22 cellular contexts compared by ENCODE assay signal in the genomic region with DNA sequence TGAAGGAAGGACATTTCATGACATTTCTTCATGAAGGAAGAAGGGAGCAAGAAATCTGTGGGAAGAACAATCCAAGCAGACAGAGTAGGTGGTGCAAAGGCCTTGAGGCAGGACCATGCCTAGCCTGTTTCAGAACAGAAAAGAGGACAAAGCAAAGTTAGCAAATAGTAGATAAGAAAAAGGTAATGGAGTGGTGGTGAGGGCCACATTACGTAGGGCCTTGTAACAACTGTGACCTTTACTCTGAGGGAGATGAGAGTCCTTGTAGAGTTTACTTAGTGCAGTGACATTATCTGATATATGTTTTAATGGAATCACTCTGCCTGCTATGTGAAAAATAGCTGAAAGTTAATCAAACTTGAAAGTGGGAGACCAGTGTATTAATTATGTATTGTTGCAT.
"Had no signal": no experiment of that assay in that cellular context is flagged by ENCODE, and none has a peak within 500 bp of the region (broad histone marks: within the 10 kb centered on the region; RNA-seq: fewer than 3 reads in every experiment).

No MANE protein-coding gene starts in this region.

- H2AFZ ChIP-seq: neural progenitor cell, parathyroid adenoma had no signal

- H3K9me3 ChIP-seq: ovary, psoas muscle, stomach, thoracic aorta, thyroid gland, tibial nerve, upper lobe of left lung, vagina had no signal

- FAIRE-seq: urothelium cell line had no signal

- H3K27ac ChIP-seq: neural progenitor cell, ovary, parathyroid adenoma, psoas muscle, skin epidermis, stomach, thoracic aorta, thyroid gland, tibial nerve, upper lobe of left lung, vagina had no signal

- H3K36me3 ChIP-seq: neural progenitor cell, ovary, stomach, thoracic aorta, thyroid gland, tibial nerve, upper lobe of left lung, vagina had no signal

- H3K79me2 ChIP-seq: parathyroid adenoma had no signal

- H3K4me3 ChIP-seq: neural progenitor cell, ovary, psoas muscle, skin epidermis, stomach, thoracic aorta, thyroid gland, tibial nerve, upper lobe of left lung, vagina had no signal

- H3K4me2 ChIP-seq: neural progenitor cell had no signal

- H3K27me3 ChIP-seq: neural progenitor cell, ovary, stomach, thyroid gland, tibial nerve, upper lobe of left lung, vagina had no signal

- DNase-seq: natural killer cell; occipital lobe; ovary; posterior cingulate gyrus; psoas muscle; right cardiac atrium; stimulated activated CD4-positive, alpha-beta T cell treated with anti-CD3 and anti-CD28 coated beads, Interleukin-15, amount 100 ng/mL, for 24 hours; stimulated activated CD4-positive, alpha-beta T cell treated with anti-CD3 and anti-CD28 coated beads, Interleukin-2, amount 100 ng/mL, for 24 hours; stimulated activated CD4-positive, alpha-beta T cell treated with anti-CD3 and anti-CD28 coated beads, Interleukin-2, amount 100 ng/mL, for 48 hours; stimulated activated CD4-positive, alpha-beta T cell treated with anti-CD3 and anti-CD28 coated beads, Interleukin-4, amount 100 ng/mL, for 24 hours; stimulated activated naive B cell treated with anti-CD40 and anti-IgM and Interleukin-4, amounts not matched to agents 10 μg/mL and 1 μg/mL and 100 μg/mL, for 72 hours; stimulated activated naive CD4-positive, alpha-beta T cell treated with Interleukin-2 at 50 U/mL for 16 hours; stomach; thyroid gland; upper lobe of left lung had no signal

- H3K4me1 ChIP-seq: parathyroid adenoma, stomach, thyroid gland, tibial nerve, upper lobe of left lung, vagina had no signal
